In genomic region chr13:26048745-26049144, GRCh38 we compare ENCODE assay signal across 12 cellular contexts.
DNase-seq lines count a peak whose midpoint lies in the region; ATAC-seq lines count a peak whose summit lies in the region.
"Had no signal": no experiment of that assay in that cellular context is flagged by ENCODE, and none has a peak within 500 bp of the region (broad histone marks: within the 10 kb centered on the region; RNA-seq: fewer than 3 reads in every experiment).

No MANE protein-coding gene starts in this region.

- H3K27me3 ChIP-seq in iPS-15b (ENCODE audit: control insufficient read depth, insufficient read depth, low read length), result peaks cover 56% of the 10 kb centered on the region

- ATAC-seq in GM21786 (IDR thresholded peaks at IDR 0.05; ENCODE audit: unreplicated experiment) (no peak), HG03175 (IDR thresholded peaks at IDR 0.05; ENCODE audit: unreplicated experiment) (no peak)
- ATAC-seq: left colon had no signal

- H3K4me3 ChIP-seq in iPS-15b (ENCODE audit: low read depth, low read length), result peak overlapping the region; percentile 41
- H3K4me3 ChIP-seq: adrenal gland, uterus had no signal

- peaks cover 4% of the 10 kb centered on the region for H3K36me3 ChIP-seq in iPS-15b (ENCODE audit: control insufficient read depth, insufficient read depth, low read length)
- H3K36me3 ChIP-seq: adrenal gland, uterus had no signal

- peaks cover 3% of the 10 kb centered on the region for H3K4me1 ChIP-seq in iPS-15b (ENCODE audit: control insufficient read depth, insufficient read depth, low read length)

- H3K9me3 ChIP-seq in iPS-15b (ENCODE audit: control insufficient read depth, insufficient read depth, low read length), result no peaks in the 10 kb centered on the region
- H3K9me3 ChIP-seq: adrenal gland, uterus had no signal

- peak; percentile 20 for DNase-seq in NCI-H1105 treated with DMSO at 0.1 percent for 48 hours (lab: John Stamatoyannopoulos, UW)
- DNase-seq in NCI-H1105 (lab: John Stamatoyannopoulos, UW), result no peak
- DNase-seq in NCI-H2227 treated with DMSO at 0.1 percent for 48 hours (lab: John Stamatoyannopoulos, UW), result peak; percentile 12
- peak; percentile 3 for DNase-seq in putamen (ENCODE audit: low spot score)
- no peak for DNase-seq in activated naive CD4-positive, alpha-beta T cell (lab: John Stamatoyannopoulos, UW)
- DNase-seq: adrenal gland, left colon, SHP77 treated with DMSO at 0.1 percent for 48 hours, uterus had no signal

- no peak overlapping the region for H3K9ac ChIP-seq in iPS-15b (ENCODE audit: low read depth, low read length)

Comparison
In these comparisons a context has a peak if more than half of its experiments do, and no peak if none do; other contexts are left out.
1. DNase-seq: peak in NCI-H1105 treated with DMSO at 0.1 percent for 48 hours (single experiment), NCI-H2227 treated with DMSO at 0.1 percent for 48 hours (single experiment) and putamen (single experiment); none in NCI-H1105 (single experiment) and activated naive CD4-positive, alpha-beta T cell (0 of 4).